ENCODE assay signal across 9 cellular contexts in the genomic region with DNA sequence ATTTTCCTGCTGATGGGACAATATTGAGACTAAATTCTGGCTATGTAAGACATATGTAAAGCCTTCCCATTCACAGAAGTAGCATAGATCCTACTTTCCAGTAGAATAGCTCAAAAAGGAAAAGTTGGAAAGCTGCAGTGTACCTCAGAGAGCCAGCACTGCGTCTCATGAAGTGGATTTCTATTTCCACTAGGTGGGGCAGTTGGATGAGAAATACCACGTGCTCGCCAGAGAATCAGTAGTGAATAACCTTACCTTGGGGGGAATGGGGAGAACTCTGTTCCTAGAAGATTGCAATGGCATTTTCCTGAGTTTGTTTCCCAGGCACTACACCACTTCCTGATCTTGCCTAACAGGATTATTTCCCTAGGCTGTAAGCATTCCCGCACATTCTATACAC.
A peak's percentile ranks its signal among the peaks of the same experiment; 100 is the strongest.
DNase-seq lines count a peak whose midpoint lies in the region; ATAC-seq and TF ChIP-seq lines count a peak whose summit lies in the region.
"Had no signal": no experiment of that assay in that cellular context is flagged by ENCODE, and none has a peak within 500 bp of the region (broad histone marks: within the 10 kb centered on the region; RNA-seq: fewer than 3 reads in every experiment).

No MANE protein-coding gene starts in this region.

- TF ChIP-seq POLR2A in lower leg skin (IDR thresholded peaks at IDR 0.05): no peak

- no peak overlapping the region for H4K5ac ChIP-seq in H9 (ENCODE audit: insufficient read length, low read depth, low read length)

- H4K91ac ChIP-seq in H9 (ENCODE audit: insufficient read length, low read depth, low read length): no peak overlapping the region

- no peak overlapping the region for H2AK5ac ChIP-seq in H9 (ENCODE audit: insufficient read length, low read length)

- no peak overlapping the region for H4K8ac ChIP-seq in H9 (replicated peaks; ENCODE audit: insufficient read length, low read depth, low read length)

- H3K4me3 Mint-ChIP-seq in H9: no peak overlapping the region; a peak in 1 of 5 replicates
- no peak overlapping the region for H3K4me3 Mint-ChIP-seq in T-helper 2 cell treated with Interferon-gamma antibody and Interleukin-4, amounts not matched to agents 5 μg/mL and 100 μg/mL, for 36 hours

- peaks cover 23 to 38% (median 25%) of the 10 kb centered on the region in 3 experiments for H3K36me3 Mint-ChIP-seq in H9 (ENCODE audit: insufficient read depth in 1 of 3, low read depth in 3 of 3)
- no peaks in the 10 kb centered on the region for H3K36me3 Mint-ChIP-seq in T-helper 2 cell treated with Interferon-gamma antibody and Interleukin-4, amounts not matched to agents 5 μg/mL and 100 μg/mL, for 36 hours (ENCODE audit: low read depth)

- H3K23ac ChIP-seq in H9 (ENCODE audit: insufficient read length, low read depth, low read length): no peak overlapping the region

- no peak overlapping the region for H2BK120ac ChIP-seq in H9 (ENCODE audit: low read depth, low read length, poor library complexity, severe bottlenecking)

- no peak overlapping the region for H2BK20ac ChIP-seq in H9 (ENCODE audit: low read depth, low read length, poor library complexity, severe bottlenecking)

- no peak overlapping the region for H3K9ac ChIP-seq in H9 (ENCODE audit: extremely low read depth, insufficient read length, low read length)

- no peaks in the 10 kb centered on the region for H3K79me2 ChIP-seq in H9 (ENCODE audit: insufficient read depth, low read length)

- H2AFZ ChIP-seq in H9 (ENCODE audit: low read length): no peak overlapping the region

- TF ChIP-seq CTCF in BJ (IDR thresholded peaks at IDR 0.05; ENCODE audit: insufficient read depth, low read depth, low read length) (0 out of 2 replicates have a peak, but pooled peaks have one; percentile 4), H9 (conservative IDR thresholded peaks at IDR 0.05) (peak; percentile 58), Panc1 (IDR thresholded peaks at IDR 0.05) (peak; percentile 31), foreskin fibroblast (IDR thresholded peaks at IDR 0.05; ENCODE audit: low read depth, low read length) (peak; percentile 18), lower leg skin (IDR thresholded peaks at IDR 0.05) (no peak)

- ATAC-seq in Panc1 (no peak), GM18520 (IDR thresholded peaks at IDR 0.05; ENCODE audit: unreplicated experiment) (no peak)

- H3K23me2 ChIP-seq in H9 (ENCODE audit: insufficient read length, low read depth, low read length, poor library complexity, severe bottlenecking): no peaks in the 10 kb centered on the region

- no peaks in the 10 kb centered on the region for H3K4me1 ChIP-seq in H9 (ENCODE audit: insufficient read depth, low read length)
- no peaks in the 10 kb centered on the region for H3K4me1 ChIP-seq in Panc1 (ENCODE audit: control insufficient read depth, insufficient read depth, low read length)

- BruUV-seq in Panc1 (replicated peaks; lab: Mats Ljungman, UMichigan): no TSS peak

- H3K4me3 ChIP-seq in BJ (ENCODE audit: low read depth, low read length) (no peak overlapping the region), Panc1 (ENCODE audit: low read depth in 2 of 2, low read length in 2 of 2) (no peak overlapping the region), foreskin fibroblast (ENCODE audit: low read depth in 1 of 2, low read length in 2 of 2) (no peak overlapping the region), lower leg skin (ENCODE audit: low read depth, poor library complexity, severe bottlenecking) (no peak overlapping the region)

- H2BK5ac ChIP-seq in H9 (ENCODE audit: insufficient read length, low read length): no peak overlapping the region

- no peak overlapping the region for H3K4ac ChIP-seq in H9 (ENCODE audit: low read depth, low read length)

- intact Hi-C loops in Panc1 (cut with micrococcal nuclease; ENCODE audit: unreplicated experiment): loop anchor here (10.0 kb wide), 1 partner anchor 908 kb away; a partner anchor contains a TSS
- intact Hi-C loops in lower leg skin (cut with DNase I; ENCODE audit: low total_unique reads): no loop called here

- H3K9me3 ChIP-seq in H9 (ENCODE audit: control insufficient read depth, low read depth, low read length) (peaks cover 28% of the 10 kb centered on the region), Panc1 (ENCODE audit: control insufficient read depth, insufficient read depth, low read depth, low read length) (no peaks in the 10 kb centered on the region)

- no peak overlapping the region for H3K56ac ChIP-seq in H9 (ENCODE audit: insufficient read length, low read depth, low read length)

- no peaks in the 10 kb centered on the region for H3K4me1 Mint-ChIP-seq in H9
- H3K4me1 Mint-ChIP-seq in T-helper 2 cell treated with Interferon-gamma antibody and Interleukin-4, amounts not matched to agents 5 μg/mL and 100 μg/mL, for 36 hours (ENCODE audit: low read depth): no peaks in the 10 kb centered on the region

- H3K27me3 Mint-ChIP-seq in H9 (ENCODE audit: low read depth): no peaks in the 10 kb centered on the region
- no peaks in the 10 kb centered on the region for H3K27me3 Mint-ChIP-seq in T-helper 2 cell treated with Interferon-gamma antibody and Interleukin-4, amounts not matched to agents 5 μg/mL and 100 μg/mL, for 36 hours (ENCODE audit: low read depth)

- no peak overlapping the region for H3K27ac ChIP-seq in H9 (ENCODE audit: insufficient read length, low read depth, low read length)
- H3K27ac ChIP-seq in Panc1 (ENCODE audit: low read length): no peak overlapping the region

- no peak overlapping the region for H2BK15ac ChIP-seq in H9 (ENCODE audit: low read depth, low read length)

- no CpG with 5 or more reads among the region's 4 CpGs for WGBS in H9 (ENCODE audit: extremely low coverage, insufficient read length, low lambda C conversion rate)
- WGBS in lower leg skin, 2 donors: 89% methylated on average over 4 of the region's 4 CpGs

- in situ Hi-C loops in Panc1 (cut with HindIII; ENCODE audit: low pct_unique_long_range_greater_than_20kb, low sequenced_read_pairs): no loop called here

- no peak overlapping the region for H3K18ac ChIP-seq in H9 (ENCODE audit: insufficient read length, low read depth, low read length)

- DNase-seq in BJ (ENCODE audit: low read depth) (no peak), H9 (no peak), Panc1 (ENCODE audit: low read depth, low spot score) (no peak), foreskin fibroblast (peak in 1 of 2 donors; percentile 0), lower leg skin (ENCODE audit: low spot score in 2 of 2) (no peak)
- no peak for DNase-seq in stimulated activated CD4-positive, alpha-beta T cell treated with anti-CD3 and anti-CD28 coated beads, Interleukin-4, amount 100 ng/mL, for 1 hour
- no peak for DNase-seq in T-helper 2 cell treated with Interferon-gamma antibody and Interleukin-4, amounts not matched to agents 5 μg/mL and 100 μg/mL, for 36 hours (ENCODE audit: low spot score)
- DNase-seq: NCI-H1417 treated with DMSO at 0.1 percent for 48 hours had no signal

- H3K14ac ChIP-seq in H9 (ENCODE audit: insufficient read depth, low read length): no peak overlapping the region

- H4K20me1 ChIP-seq in H9 (ENCODE audit: control insufficient read depth, insufficient read depth, insufficient read length): no peaks in the 10 kb centered on the region

- POLR2A ChIA-PET in BJ (lab: Charles Lee) (no interaction called here), Panc1 (lab: Charles Lee) (no interaction called here)

- no peak overlapping the region for H2BK12ac ChIP-seq in H9 (ENCODE audit: insufficient read length, low read depth, low read length)

- CTCF ChIA-PET in BJ (lab: Yijun Ruan, JAX) (interaction anchor here (0.7 kb wide), 1 partner anchor 913 kb away, joined by 3 read pairs; no protein-coding TSS in a partner anchor), Panc1 (lab: Charles Lee) (no interaction called here)

- no peak overlapping the region for H3K27ac Mint-ChIP-seq in H9
- H3K27ac Mint-ChIP-seq in T-helper 2 cell treated with Interferon-gamma antibody and Interleukin-4, amounts not matched to agents 5 μg/mL and 100 μg/mL, for 36 hours: no peak overlapping the region

- H3K4me2 ChIP-seq in H9 (ENCODE audit: insufficient read depth, insufficient read length, low read length): no peak overlapping the region

- peaks cover 33 to 49% of the 10 kb centered on the region in 2 experiments for H3K9me3 Mint-ChIP-seq in H9
- H3K9me3 Mint-ChIP-seq in T-helper 2 cell treated with Interferon-gamma antibody and Interleukin-4, amounts not matched to agents 5 μg/mL and 100 μg/mL, for 36 hours: peaks cover 31% of the 10 kb centered on the region

- no peaks in the 10 kb centered on the region for H3K27me3 ChIP-seq in BJ (ENCODE audit: control insufficient read depth, insufficient read depth, low read length)
- no peaks in the 10 kb centered on the region for H3K27me3 ChIP-seq in H9 (ENCODE audit: insufficient read depth, low read length)
- H3K27me3 ChIP-seq in Panc1 (ENCODE audit: control insufficient read depth, insufficient read depth, low read length): no peaks in the 10 kb centered on the region

- no peaks in the 10 kb centered on the region for H3K79me1 ChIP-seq in H9 (ENCODE audit: insufficient read depth, low read depth, low read length, poor library complexity, severe bottlenecking)

- H3K36me3 ChIP-seq in BJ (ENCODE audit: control insufficient read depth, insufficient read depth, low read length): no peaks in the 10 kb centered on the region
- no peaks in the 10 kb centered on the region for H3K36me3 ChIP-seq in Panc1 (ENCODE audit: control insufficient read depth, insufficient read depth, low read length)

- no peak overlapping the region for H3T11ph ChIP-seq in H9 (ENCODE audit: low read length)

Comparison
In these comparisons a context has a peak if more than half of its experiments do, and no peak if none do; other contexts are left out.
1. CTCF ChIP-seq: peak in BJ (single experiment), H9 (single experiment), Panc1 (single experiment) and foreskin fibroblast (single experiment); none in lower leg skin (0 of 3).